ENCODE assay signal across 1 cellular context in genomic region chr7:104978460-104978859, GRCh38.
TF ChIP-seq lines count a peak whose summit lies in the region.

No MANE protein-coding gene starts in this region.

TF ChIP-seq in HepG2, 621 proteins besides CTCF, POLR2A, EP300 and RAD21:
- TF ChIP-seq ZNF160 (CRISPR knock-in tag; IDR thresholded peaks at IDR 0.05) (no peak), THAP8 (CRISPR knock-in tag; IDR thresholded peaks at IDR 0.05; ENCODE audit: borderline replicate concordance) (no peak), ZFAT (CRISPR knock-in tag; conservative IDR thresholded peaks at IDR 0.05) (no peak), RFX1 (IDR thresholded peaks at IDR 0.05) (no peak), SETDB1 (CRISPR knock-in tag; IDR thresholded peaks at IDR 0.05; ENCODE audit: borderline replicate concordance) (no peak), NCOA5 (CRISPR knock-in tag; IDR thresholded peaks at IDR 0.05) (no peak), NCOR1 (IDR thresholded peaks at IDR 0.05; ENCODE audit: borderline replicate concordance, low read length) (no peak), ZNF234 (CRISPR knock-in tag; conservative IDR thresholded peaks at IDR 0.05) (no peak), ZNF616 (CRISPR knock-in tag; IDR thresholded peaks at IDR 0.05; ENCODE audit: low read depth) (no peak), WIZ (CRISPR knock-in tag; IDR thresholded peaks at IDR 0.05) (no peak), SCMH1 (CRISPR knock-in tag; IDR thresholded peaks at IDR 0.05; ENCODE audit: borderline replicate concordance) (no peak), MTF1 (CRISPR knock-in tag; IDR thresholded peaks at IDR 0.05) (no peak), ZNF34 (CRISPR knock-in tag; IDR thresholded peaks at IDR 0.05; ENCODE audit: borderline replicate concordance) (no peak), MAFK (conservative IDR thresholded peaks at IDR 0.05 in 1 of 2, IDR thresholded peaks at IDR 0.05 in 1 of 2; ENCODE audit: low read length in 2 of 2) (no peak)
